In genomic region chr14:52299692-52300278, GRCh38 we compare ENCODE assay signal across 8 cellular contexts. TPM values are rescaled to one million over a fixed set of nuclear protein-coding genes. Genes with fewer than 3 reads are reported as not detected.
DNase-seq lines count a peak whose midpoint lies in the region; ATAC-seq, FAIRE-seq and TF ChIP-seq lines count a peak whose summit lies in the region.

No MANE protein-coding gene starts in this region.

- intact Hi-C loops in GM12878 (cut with micrococcal nuclease; ENCODE audit: unreplicated experiment) (loop anchor here (1.0 to 10.0 kb wide), 3 partner anchors 113 to 335 kb away; no protein-coding TSS in a partner anchor), thyroid gland (cut with DNase I) (loop anchor here (10.0 kb wide), 1 partner anchor 175 kb away; no protein-coding TSS in a partner anchor)

- no peak overlapping the region for H3K4me2 ChIP-seq in GM12878 (ENCODE audit: control insufficient read depth, insufficient read depth)

- no peak for TF ChIP-seq EP300 in GM12878 (IDR thresholded peaks at IDR 0.05; ENCODE audit: borderline replicate concordance in 1 of 2, control insufficient read depth in 1 of 2, low read depth in 2 of 2, low read length in 2 of 2)

- CTCF ChIA-PET in GM12878 (lab: Yijun Ruan, JAX), result interaction anchor here (0.6 to 2.1 kb wide), 29 partner anchors 8 to 1215 kb away, joined by 3 to 17 read pairs (median 3); no protein-coding TSS in a partner anchor

- TF ChIP-seq POLR2A in GM12878 (IDR thresholded peaks at IDR 0.05; ENCODE audit: low read depth, low read length), result no peak
- no peak for TF ChIP-seq POLR2A in thyroid gland (IDR thresholded peaks at IDR 0.05)
- TF ChIP-seq POLR2A in GM18505 (IDR thresholded peaks at IDR 0.05; ENCODE audit: borderline replicate concordance, extremely low read depth, insufficient read depth, insufficient read length), result no peak

- TF ChIP-seq RAD21 in GM12878 (IDR thresholded peaks at IDR 0.05; ENCODE audit: insufficient read depth, low read depth, low read length), result peak; percentile 94

- no peaks in the 10 kb centered on the region for H3K36me3 ChIP-seq in GM12878 (ENCODE audit: control insufficient read depth in 2 of 2, insufficient read depth in 2 of 2, low read length in 1 of 2)
- H3K36me3 ChIP-seq in thyroid gland, result no peaks in the 10 kb centered on the region

- BruUV-seq in GM12878 (replicated peaks; lab: Mats Ljungman, UMichigan), result no TSS peak

- TF ChIP-seq CTCF in C4-2B (conservative IDR thresholded peaks at IDR 0.05) (peak; percentile 83), GM12878 (IDR thresholded peaks at IDR 0.05 in 2 of 3, conservative IDR thresholded peaks at IDR 0.05 in 1 of 3; ENCODE audit: control insufficient read depth in 2 of 3, extremely low read depth in 1 of 3, insufficient read depth in 1 of 3, low read depth in 3 of 3, low read length in 3 of 3) (peak; percentile 47 to 79 (median 61); a peak in 5 of 6 replicates), thyroid gland (IDR thresholded peaks at IDR 0.05) (peak in 5 of 6 experiments; percentile 42 to 65 (median 55))

- DNase-seq in GM19239 (ENCODE audit: insufficient read length, low spot score) (peak; percentile 28), NCI-H226 (peak; percentile 23), GM12878 (ENCODE audit: low read depth, low spot score) (no peak), iPS-NIHi7 (ENCODE audit: extremely low spot score) (peak; percentile 47), thyroid gland (no peak), UCSD-AML1 (lab: John Stamatoyannopoulos, UW; ENCODE audit: unreplicated experiment) (no peak)

- SMC1A ChIA-PET in GM12878 (lab: Charles Lee; ENCODE audit: uncharacterized antibody, unreplicated experiment), result interaction anchor here (0.7 to 1.8 kb wide), 20 partner anchors 8 to 664 kb away, joined by 3 to 7 read pairs (median 3); no protein-coding TSS in a partner anchor

- ATAC-seq in GM12878 (peak; percentile 73), GM18505 (IDR thresholded peaks at IDR 0.05; ENCODE audit: unreplicated experiment) (no peak)

- no peak overlapping the region for H2AFZ ChIP-seq in GM12878 (ENCODE audit: control insufficient read depth, low read depth, low read length)

- RAD21 ChIA-PET in GM12878 (lab: Charles Lee; ENCODE audit: unreplicated experiment), result interaction anchor here (0.8 to 1.5 kb wide), 7 partner anchors 19 to 306 kb away, joined by 3 to 5 read pairs (median 3); no protein-coding TSS in a partner anchor

- POLR2A ChIA-PET in GM12878 (lab: Charles Lee), result no interaction called here

- no peak overlapping the region for H3K9ac ChIP-seq in GM12878 (ENCODE audit: control insufficient read depth, insufficient read depth, low read length)

- in situ Hi-C loops in GM12878 (cut with MboI), result loop anchor here (5.0 kb wide), 1 partner anchor 173 kb away; no protein-coding TSS in a partner anchor

- no peaks in the 10 kb centered on the region for H4K20me1 ChIP-seq in GM12878 (ENCODE audit: control insufficient read depth, insufficient read depth)

- no peaks in the 10 kb centered on the region for H3K79me2 ChIP-seq in GM12878 (ENCODE audit: control insufficient read depth, insufficient read depth, low read length)

- H3K4me1 ChIP-seq in GM12878 (ENCODE audit: control insufficient read depth, insufficient read depth, low read length) (no peaks in the 10 kb centered on the region), thyroid gland (no peaks in the 10 kb centered on the region)

- no peaks in the 10 kb centered on the region for H3K27me3 ChIP-seq in GM12878 (replicated peaks in 1 of 2; ENCODE audit: control insufficient read depth in 2 of 2, insufficient read depth in 2 of 2, low read length in 1 of 2)
- no peaks in the 10 kb centered on the region for H3K27me3 ChIP-seq in thyroid gland

- no peak overlapping the region for H3K27ac ChIP-seq in C4-2B
- H3K27ac ChIP-seq in GM12878 (ENCODE audit: control insufficient read depth, insufficient read depth), result no peak overlapping the region
- H3K27ac ChIP-seq in thyroid gland, result no peak overlapping the region

- FAIRE-seq in GM19239 (lab: Jason Lieb, UNC), result peak; percentile 75
- FAIRE-seq in GM12878 (lab: Jason Lieb, UNC), result no peak

- H3K4me3 ChIP-seq in GM12878, result no peak overlapping the region
- no peak overlapping the region for H3K4me3 ChIP-seq in thyroid gland (replicated peaks in 1 of 3)

- H3K9me3 ChIP-seq in GM12878 (replicated peaks; ENCODE audit: control insufficient read depth, insufficient read depth, low read length) (no peaks in the 10 kb centered on the region), thyroid gland (no peaks in the 10 kb centered on the region)

TF ChIP-seq in GM12878, 131 proteins besides CTCF, POLR2A, EP300 and RAD21 (continues in another document):
- TF ChIP-seq PRDM15 (CRISPR knock-in tag; IDR thresholded peaks at IDR 0.05), result no peak
- TF ChIP-seq TBL1XR1 (IDR thresholded peaks at IDR 0.05; ENCODE audit: low read depth, low read length), result no peak

RNA-seq across cellular contexts. Expression of gene PTGER2, which starts 14.3 kb away (rescaled TPM):
- 0.24 and 0.35 TPM in 2 replicates for total RNA-seq in GM12878 (2013; cell fraction: nucleolus; rRNA removed)
- total RNA-seq in GM12878 (2014; rRNA removed), result 0.71 and 1.6 TPM in 2 replicates
- total RNA-seq in GM12878 (2014; rRNA removed; fragmentation: Illumina TruSeq; extraction: Trizol), result 0.31 and 0.32 TPM in 2 replicates
- 0.37 and 0.77 TPM in 2 replicates for total RNA-seq in GM12878 (2021)
- polyA plus RNA-seq in GM12878 (2011; ENCODE audit: low read depth), result not detected
- 0.27 and 0.29 TPM in 2 replicates for polyA plus RNA-seq in GM12878 (2011; rRNA removed)
- 0.15 and 0.30 TPM in 2 replicates for polyA plus RNA-seq in GM12878 (2011; cell fraction: cytosol; rRNA removed)
- 0.28 and 0.44 TPM in 2 replicates for polyA plus RNA-seq in GM12878 (2011; cell fraction: nucleus; rRNA removed)
- 0.08 and 0.18 TPM in 2 replicates for polyA plus RNA-seq in GM12878 (2012)
- 0.35 and 0.38 TPM in 2 replicates for polyA plus RNA-seq in GM12878 (2014; fragmentation: Illumina TruSeq; extraction: Trizol)
- under 1 TPM; 0.03 to 0.20 TPM for polyA plus RNA-seq in GM12878 (2014; fragmentation: Nextera tagmentation; extraction: Ambion mirVana)
- 0.35 and 0.74 TPM in 2 replicates for polyA plus RNA-seq in GM12878 (2014; rRNA removed)
- polyA plus RNA-seq in GM12878 (2016; fragmentation: Nextera tagmentation; extraction: Ambion mirVana), result under 1 TPM; 0.17 to 0.53 TPM
- 0.05 and 0.29 TPM in 2 replicates for polyA minus RNA-seq in GM12878 (2011; rRNA and poly(A)+ RNA removed)
- polyA minus RNA-seq in GM12878 (2011; cell fraction: cytosol; rRNA and poly(A)+ RNA removed), result not detected in 2 replicates
- 0.12 and 0.48 TPM in 2 replicates for polyA minus RNA-seq in GM12878 (2011; cell fraction: nucleus; rRNA and poly(A)+ RNA removed)
- total RNA-seq in thyroid gland, result 1 to 10 TPM in 3 of 4 donors, under 1 TPM in 1; 0.56 to 5.0 (median 1.5) TPM

RNA-seq across cellular contexts. Expression of gene PTGDR, which starts 32.3 kb away (rescaled TPM):
- not detected in 2 replicates for total RNA-seq in GM12878 (2013; cell fraction: nucleolus; rRNA removed)
- total RNA-seq in GM12878 (2014; rRNA removed) (not detected in 2 replicates), GM12878 (2014; rRNA removed; fragmentation: Illumina TruSeq; extraction: Trizol) (not detected in 2 replicates), GM12878 (2021) (not detected in 2 replicates), thyroid gland (1 to 10 TPM in 2 of 4 donors, under 1 TPM in 2; 0.54 to 1.2 (median 0.93) TPM)
- polyA plus RNA-seq in GM12878 (2011; ENCODE audit: low read depth), result not detected
- polyA plus RNA-seq in GM12878 (2011; rRNA removed) (not detected in 2 replicates), GM12878 (2014; fragmentation: Illumina TruSeq; extraction: Trizol) (not detected in 2 replicates), GM12878 (2014; fragmentation: Nextera tagmentation; extraction: Ambion mirVana) (not detected), GM12878 (2014; rRNA removed) (not detected in 2 replicates), GM12878 (2016; fragmentation: Nextera tagmentation; extraction: Ambion mirVana) (not detected)
- not detected in 2 replicates for polyA plus RNA-seq in GM12878 (2011; cell fraction: cytosol; rRNA removed)
- polyA plus RNA-seq in GM12878 (2011; cell fraction: nucleus; rRNA removed), result not detected in 2 replicates
- not detected in 2 replicates for polyA plus RNA-seq in GM12878 (2012)
- polyA minus RNA-seq in GM12878 (2011; rRNA and poly(A)+ RNA removed), result not detected in 2 replicates
- polyA minus RNA-seq in GM12878 (2011; cell fraction: cytosol; rRNA and poly(A)+ RNA removed), result not detected in 2 replicates
- polyA minus RNA-seq in GM12878 (2011; cell fraction: nucleus; rRNA and poly(A)+ RNA removed), result not detected in 2 replicates

Comparison
In these comparisons a context has a peak if more than half of its experiments do, and no peak if none do; other contexts are left out.
1. DNase-seq: peak in GM19239 (single experiment), NCI-H226 (single experiment) and iPS-NIHi7 (single experiment); none in GM12878 (single experiment), thyroid gland (0 of 2) and UCSD-AML1 (single experiment).
2. Peak in every context shown above with its lines, with median percentiles within 50 percentile points of each other: CTCF ChIP-seq.